28 cellular contexts compared by ENCODE assay signal in genomic region chr11:15985863-15986139, GRCh38.
"Had no signal": no experiment of that assay in that cellular context is flagged by ENCODE, and none has a peak within 500 bp of the region (broad histone marks: within the 10 kb centered on the region; RNA-seq: fewer than 3 reads in every experiment).

No MANE protein-coding gene starts in this region.

- H3K4me1 Mint-ChIP-seq: naive thymus-derived CD4-positive, alpha-beta T cell; neural crest cell; stimulated activated effector memory CD8-positive, alpha-beta T cell treated with anti-CD3 and anti-CD28 coated beads, Interleukin-12 subunit alpha, Interleukin-12 subunit beta, amount 100 ng/mL, for 72 hours had no signal

- H3K9me3 Mint-ChIP-seq: neural crest cell; stimulated activated naive CD8-positive, alpha-beta T cell treated with anti-CD3 and anti-CD28 coated beads, Interleukin-15, Interleukin-2, amounts not matched to agents 100 ng/mL and 50 ng/mL, for 24 hours had no signal

- H3K27ac Mint-ChIP-seq: naive thymus-derived CD4-positive, alpha-beta T cell; natural killer cell treated with Interleukin-12 subunit alpha and Interleukin-12 subunit beta and Interleukin-15 and Interleukin-18, amount 100 ng/mL, for 72 hours; stimulated activated effector memory CD8-positive, alpha-beta T cell treated with anti-CD3 and anti-CD28 coated beads, Interleukin-12 subunit alpha, Interleukin-12 subunit beta, amount 100 ng/mL, for 72 hours; stimulated activated naive CD8-positive, alpha-beta T cell treated with anti-CD3 and anti-CD28 coated beads, Interleukin-15, Interleukin-2, amounts not matched to agents 100 ng/mL and 50 ng/mL, for 24 hours had no signal

- H3K9me3 ChIP-seq: heart right ventricle, lower lobe of right lung, mucosa of descending colon, pancreas, prostate gland, sigmoid colon, spleen, suprapubic skin, thoracic aorta, tibial artery, upper lobe of right lung had no signal

- H3K4me3 Mint-ChIP-seq: naive thymus-derived CD4-positive, alpha-beta T cell; natural killer cell treated with Interleukin-12 subunit alpha and Interleukin-12 subunit beta and Interleukin-15 and Interleukin-18, amount 100 ng/mL, for 72 hours; neural crest cell; stimulated activated effector memory CD8-positive, alpha-beta T cell treated with anti-CD3 and anti-CD28 coated beads, Interleukin-12 subunit alpha, Interleukin-12 subunit beta, amount 100 ng/mL, for 72 hours; stimulated activated naive CD8-positive, alpha-beta T cell treated with anti-CD3 and anti-CD28 coated beads, Interleukin-15, Interleukin-2, amounts not matched to agents 100 ng/mL and 50 ng/mL, for 24 hours had no signal

- H3K36me3 Mint-ChIP-seq: naive thymus-derived CD4-positive, alpha-beta T cell; natural killer cell treated with Interleukin-12 subunit alpha and Interleukin-12 subunit beta and Interleukin-15 and Interleukin-18, amount 100 ng/mL, for 72 hours; stimulated activated effector memory CD8-positive, alpha-beta T cell treated with anti-CD3 and anti-CD28 coated beads, Interleukin-12 subunit alpha, Interleukin-12 subunit beta, amount 100 ng/mL, for 72 hours had no signal

- H3K27me3 ChIP-seq: heart right ventricle, hepatocyte, pancreas, sigmoid colon, spleen, suprapubic skin, tibial artery, upper lobe of right lung had no signal

- H3K36me3 ChIP-seq: lower lobe of right lung, pancreas, prostate gland, sigmoid colon, spleen, suprapubic skin, thoracic aorta, tibial artery, upper lobe of right lung had no signal

- H3K4me1 ChIP-seq: prostate gland, spleen, suprapubic skin, tibial artery, upper lobe of right lung had no signal

- ATAC-seq: heart right ventricle; mucosa of descending colon; naive thymus-derived CD4-positive, alpha-beta T cell; natural killer cell treated with Interleukin-12 subunit alpha and Interleukin-12 subunit beta and Interleukin-15 and Interleukin-18, amount 100 ng/mL, for 72 hours; pancreas; right cardiac atrium; stimulated activated effector memory CD8-positive, alpha-beta T cell treated with anti-CD3 and anti-CD28 coated beads, Interleukin-12 subunit alpha, Interleukin-12 subunit beta, amount 100 ng/mL, for 72 hours had no signal

- H3K4me2 ChIP-seq: hepatocyte had no signal

- H3K79me2 ChIP-seq: hepatocyte had no signal

- H3K4me3 ChIP-seq: heart right ventricle, hepatocyte, lower lobe of right lung, mucosa of descending colon, pancreas, prostate gland, sigmoid colon, spleen, suprapubic skin, thoracic aorta, tibial artery, upper lobe of right lung had no signal

- H3K27me3 Mint-ChIP-seq: naive thymus-derived CD4-positive, alpha-beta T cell had no signal

- H3K27ac ChIP-seq: heart right ventricle, hepatocyte, lower lobe of right lung, pancreas, prostate gland, sigmoid colon, spleen, suprapubic skin, thoracic aorta, tibial artery, upper lobe of right lung had no signal

- DNase-seq: heart right ventricle; islet precursor cell; lower lobe of right lung; mammary epithelial cell; midbrain; mucosa of descending colon; naive thymus-derived CD4-positive, alpha-beta T cell; nucleus accumbens; pancreas; posterior cingulate gyrus; retina; right cardiac atrium; sigmoid colon; small intestine; spleen; stimulated activated CD4-positive, alpha-beta T cell treated with anti-CD3 and anti-CD28 coated beads, Interleukin-4, amount 100 ng/mL, for 24 hours; stimulated activated naive CD4-positive, alpha-beta T cell; tibial artery; trophoblast cell; upper lobe of right lung had no signal
